ENCODE assay signal across 9 cellular contexts in the genomic region with DNA sequence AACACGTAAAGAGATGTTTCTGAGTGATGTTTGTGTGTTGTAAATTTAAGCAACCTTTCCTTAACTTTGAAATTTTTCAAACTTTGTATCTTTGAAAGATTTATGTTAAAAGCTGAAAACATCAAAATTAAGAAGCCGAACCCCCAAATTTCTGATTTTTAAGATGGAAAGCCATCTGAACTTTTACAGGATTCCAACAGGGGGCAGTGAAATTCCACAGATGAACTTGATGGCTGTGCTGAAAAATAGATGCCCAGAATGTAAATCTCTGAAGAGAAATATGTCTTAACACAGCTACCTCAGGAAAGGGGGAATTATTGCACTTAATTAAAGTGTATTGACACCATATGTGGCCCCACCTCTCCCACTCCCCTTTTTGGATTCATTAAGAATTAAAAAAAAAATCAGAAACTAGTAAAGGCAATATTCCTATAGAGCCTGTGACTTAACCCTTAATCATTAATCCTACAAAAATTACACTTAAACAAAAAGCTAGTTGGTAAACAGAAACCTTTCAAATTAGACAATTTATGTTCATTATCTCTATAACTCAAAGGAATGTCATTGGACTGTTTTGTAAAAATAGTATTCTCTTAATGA.
A peak's percentile ranks its signal among the peaks of the same experiment; 100 is the strongest.
DNase-seq lines count a peak whose midpoint lies in the region; ATAC-seq and TF ChIP-seq lines count a peak whose summit lies in the region.
"Had no signal": no experiment of that assay in that cellular context is flagged by ENCODE, and none has a peak within 500 bp of the region (broad histone marks: within the 10 kb centered on the region; RNA-seq: fewer than 3 reads in every experiment).

No MANE protein-coding gene starts in this region.

- H3K4me1 ChIP-seq in adrenal gland (replicated peaks in 1 of 2) = no peaks in the 10 kb centered on the region

- DNase-seq in GM03348 (ENCODE audit: low spot score) (peak; percentile 47), NAMALWA (ENCODE audit: low spot score) (peak; percentile 46), adrenal gland (no peak), left kidney (ENCODE audit: low read depth, low spot score) (peak; percentile 54), mucosa of gallbladder (ENCODE audit: low spot score) (no peak), NCI-H128 (lab: John Stamatoyannopoulos, UW; ENCODE audit: unreplicated experiment) (no peak)

- 40 to 51% (median 42%) methylated on average over 2 of the region's 2 CpGs for WGBS in adrenal gland, 4 donors

- no peak for ATAC-seq in GM18907 (IDR thresholded peaks at IDR 0.05; ENCODE audit: unreplicated experiment)
- ATAC-seq in GM21390 (IDR thresholded peaks at IDR 0.05; ENCODE audit: unreplicated experiment) = no peak

- no peak overlapping the region for H3K27ac ChIP-seq in adrenal gland
- H3K27ac ChIP-seq: neutrophil had no signal

- H3K36me3 ChIP-seq in adrenal gland (replicated peaks in 1 of 2) = no peaks in the 10 kb centered on the region
- H3K36me3 ChIP-seq: neutrophil had no signal

- no peak for TF ChIP-seq POLR2A in adrenal gland (IDR thresholded peaks at IDR 0.05)

- TF ChIP-seq CTCF in adrenal gland (IDR thresholded peaks at IDR 0.05) = peak; percentile 51 to 68 (median 62)

- no peaks in the 10 kb centered on the region for H3K27me3 ChIP-seq in adrenal gland
- H3K27me3 ChIP-seq: neutrophil had no signal

- intact Hi-C loops in adrenal gland (cut with DNase I) = loop anchor here in 1 of 2 donors (5.0 to 10.0 kb wide), 2 partner anchors 1348 to 1775 kb away; no protein-coding TSS in a partner anchor

- H3K9me3 ChIP-seq in adrenal gland (replicated peaks in 1 of 3) = no peaks in the 10 kb centered on the region
- H3K9me3 ChIP-seq: neutrophil had no signal

- no peak overlapping the region for H3K4me3 ChIP-seq in adrenal gland

Comparison
In these comparisons a context has a peak if more than half of its experiments do, and no peak if none do; other contexts are left out.
1. DNase-seq: peak in GM03348 (single experiment), NAMALWA (single experiment) and left kidney (single experiment); none in adrenal gland (0 of 7), mucosa of gallbladder (single experiment) and NCI-H128 (single experiment).